In genomic region chr12:25269701-25270100, GRCh38 we compare ENCODE assay signal across 12 cellular contexts. TPM values are rescaled to one million over a fixed set of nuclear protein-coding genes. Genes with fewer than 3 reads are reported as not detected.
DNase-seq lines count a peak whose midpoint lies in the region; ATAC-seq and TF ChIP-seq lines count a peak whose summit lies in the region.
"Had no signal": no experiment of that assay in that cellular context is flagged by ENCODE, and none has a peak within 500 bp of the region (broad histone marks: within the 10 kb centered on the region; RNA-seq: fewer than 3 reads in every experiment).

No MANE protein-coding gene starts in this region.

- H3K9ac ChIP-seq in MM.1S (ENCODE audit: low read length), result no peak overlapping the region
- H3K9ac ChIP-seq: SK-N-SH had no signal

- no peaks in the 10 kb centered on the region for H4K20me1 ChIP-seq in MM.1S (ENCODE audit: insufficient read depth, low read length)

- H3K4me3 Mint-ChIP-seq in stimulated activated effector memory CD8-positive, alpha-beta T cell treated with anti-CD3 and anti-CD28 coated beads, Interleukin-12 subunit alpha, Interleukin-12 subunit beta, amount 100 ng/mL, for 72 hours, result no peak overlapping the region
- no peak overlapping the region for H3K4me3 Mint-ChIP-seq in T-cell

- peaks cover 14% of the 10 kb centered on the region for H3K4me1 ChIP-seq in MM.1S (ENCODE audit: low read length)
- H3K4me1 ChIP-seq: left ventricle myocardium inferior had no signal

- H3K36me3 Mint-ChIP-seq in stimulated activated effector memory CD8-positive, alpha-beta T cell treated with anti-CD3 and anti-CD28 coated beads, Interleukin-12 subunit alpha, Interleukin-12 subunit beta, amount 100 ng/mL, for 72 hours, result no peaks in the 10 kb centered on the region
- no peaks in the 10 kb centered on the region for H3K36me3 Mint-ChIP-seq in T-cell

- H3F3A ChIP-seq in MM.1S (ENCODE audit: insufficient read depth, low read length), result peaks cover 5% of the 10 kb centered on the region; the same call in 1 of the 2 replicates

- no peak overlapping the region for H3K4me2 ChIP-seq in MM.1S (ENCODE audit: low read depth, low read length)
- H3K4me2 ChIP-seq: SK-N-SH had no signal

- peak; percentile 82 for ATAC-seq in GM19043 (IDR thresholded peaks at IDR 0.05; ENCODE audit: low read depth, unreplicated experiment)
- ATAC-seq in HG02642 (IDR thresholded peaks at IDR 0.05; ENCODE audit: poor library complexity, unreplicated experiment), result peak; percentile 77
- peak; percentile 79 for ATAC-seq in HG03469 (IDR thresholded peaks at IDR 0.05; ENCODE audit: unreplicated experiment)
- peak; percentile 82 for ATAC-seq in stimulated activated effector memory CD8-positive, alpha-beta T cell treated with anti-CD3 and anti-CD28 coated beads, Interleukin-12 subunit alpha, Interleukin-12 subunit beta, amount 100 ng/mL, for 72 hours
- no peak for ATAC-seq in T-cell (replicated peaks in 1 of 4)

- peaks cover 16% of the 10 kb centered on the region for H3K4me1 Mint-ChIP-seq in stimulated activated effector memory CD8-positive, alpha-beta T cell treated with anti-CD3 and anti-CD28 coated beads, Interleukin-12 subunit alpha, Interleukin-12 subunit beta, amount 100 ng/mL, for 72 hours
- H3K4me1 Mint-ChIP-seq in T-cell, result peaks cover 5 to 8% (median 7%) of the 10 kb centered on the region in 3 donors

- CTCF ChIA-PET in T-cell (lab: Charles Lee), result interaction anchor here in 1 of 2 donors (0.6 kb wide), 1 partner anchor 88 kb away, joined by 4 read pairs; no protein-coding TSS in a partner anchor

- no peak overlapping the region for H2AFZ ChIP-seq in MM.1S (ENCODE audit: low read length)

- DNase-seq in stimulated activated effector memory CD8-positive, alpha-beta T cell treated with anti-CD3 and anti-CD28 coated beads, Interleukin-12 subunit alpha, Interleukin-12 subunit beta, amount 100 ng/mL, for 72 hours (ENCODE audit: low spot score in 2 of 2), result no peak
- no peak for DNase-seq in 8988T
- DNase-seq in T-cell, result no peak
- no peak for DNase-seq in MM.1S
- DNase-seq: activated T-cell treated with anti-CD3 and anti-CD28 coated beads for 4 hours, caudate nucleus, left ventricle myocardium inferior, NCI-H1930, SK-N-SH had no signal

- no peaks in the 10 kb centered on the region for H3K27me3 Mint-ChIP-seq in T-cell

- no peaks in the 10 kb centered on the region for H3K9me2 ChIP-seq in MM.1S (replicated peaks; ENCODE audit: insufficient read depth, low read length)
- H3K9me2 ChIP-seq: SK-N-SH had no signal

- H3K79me2 ChIP-seq in MM.1S (ENCODE audit: low read length), result no peaks in the 10 kb centered on the region

- TF ChIP-seq CTCF in MM.1S (IDR thresholded peaks at IDR 0.05; ENCODE audit: low read length), result no peak

- no peak overlapping the region for H3K27ac Mint-ChIP-seq in stimulated activated effector memory CD8-positive, alpha-beta T cell treated with anti-CD3 and anti-CD28 coated beads, Interleukin-12 subunit alpha, Interleukin-12 subunit beta, amount 100 ng/mL, for 72 hours
- H3K27ac Mint-ChIP-seq in T-cell, result no peak overlapping the region

- H3K27me3 ChIP-seq in MM.1S (replicated peaks; ENCODE audit: insufficient read depth, low read length), result no peaks in the 10 kb centered on the region

- H3K4me3 ChIP-seq in MM.1S (ENCODE audit: low read length), result no peak overlapping the region
- H3K4me3 ChIP-seq: left ventricle myocardium inferior had no signal

- H3K9me3 ChIP-seq in MM.1S (replicated peaks; ENCODE audit: insufficient read depth, low read length), result no peaks in the 10 kb centered on the region
- H3K9me3 ChIP-seq: left ventricle myocardium inferior, SK-N-SH had no signal

- no peak overlapping the region for H3K27ac ChIP-seq in MM.1S (ENCODE audit: low read length)
- H3K27ac ChIP-seq: left ventricle myocardium inferior had no signal

- POLR2A ChIA-PET in T-cell (lab: Charles Lee), result interaction anchor here in 1 of 2 donors (0.6 kb wide), 1 partner anchor 33 kb away, joined by 3 read pairs; no protein-coding TSS in a partner anchor

- no peaks in the 10 kb centered on the region for H3K9me3 Mint-ChIP-seq in stimulated activated effector memory CD8-positive, alpha-beta T cell treated with anti-CD3 and anti-CD28 coated beads, Interleukin-12 subunit alpha, Interleukin-12 subunit beta, amount 100 ng/mL, for 72 hours
- H3K9me3 Mint-ChIP-seq in T-cell, result no peaks in the 10 kb centered on the region

- no peaks in the 10 kb centered on the region for H3K36me3 ChIP-seq in MM.1S (replicated peaks; ENCODE audit: insufficient read depth, low read length)
- H3K36me3 ChIP-seq: left ventricle myocardium inferior had no signal

RNA-seq across cellular contexts. Expression of gene KRAS, which starts 19.0 kb away (rescaled TPM):
- 10 to 100 TPM; 29.1 to 44.1 (median 31.5) TPM for total RNA-seq in T-cell

Comparison
In these comparisons a context has a peak if more than half of its experiments do, and no peak if none do; other contexts are left out.
1. ATAC-seq: peak in GM19043 (single experiment), HG02642 (single experiment), HG03469 (single experiment) and stimulated activated effector memory CD8-positive, alpha-beta T cell treated with anti-CD3 and anti-CD28 coated beads, Interleukin-12 subunit alpha, Interleukin-12 subunit beta, amount 100 ng/mL, for 72 hours (single experiment); none in T-cell (0 of 4).